32 cellular contexts compared by ENCODE assay signal in the genomic region with DNA sequence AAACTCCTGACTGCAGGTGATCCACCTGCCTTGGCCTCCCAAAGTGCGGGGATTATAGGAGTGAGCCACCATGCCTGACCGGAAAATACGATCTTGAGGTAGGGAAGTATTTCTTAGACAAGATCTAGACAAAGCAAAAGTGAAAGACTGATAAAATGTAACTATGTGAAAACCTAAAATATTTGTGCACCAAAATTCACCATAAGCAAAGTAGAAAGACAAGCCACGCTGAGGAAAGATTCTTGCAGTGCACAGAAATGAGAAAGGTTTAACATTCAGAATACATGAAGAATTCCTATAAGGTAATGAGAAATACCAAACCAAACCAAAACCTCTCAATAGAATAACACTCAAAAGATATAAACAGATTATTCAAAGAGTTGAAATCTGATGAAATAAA.
"Had no signal": no experiment of that assay in that cellular context is flagged by ENCODE, and none has a peak within 500 bp of the region (broad histone marks: within the 10 kb centered on the region; RNA-seq: fewer than 3 reads in every experiment).

No MANE protein-coding gene starts in this region.

- H3K9me3 Mint-ChIP-seq: activated B cell treated with CpG ODN at 0.5 μM for 24 hours; activated CD8-positive, alpha-beta T cell treated with anti-CD3 and anti-CD28 coated beads for 36 hours; activated naive CD4-positive, alpha-beta T cell treated with anti-CD3 and anti-CD28 coated beads, Interleukin-2, amount 50 U/mL, for 24 hours; activated naive CD8-positive, alpha-beta T cell treated with anti-CD3 and anti-CD28 coated beads for 36 hours; activated naive CD8-positive, alpha-beta T cell treated with anti-CD3 and anti-CD28 coated beads, Interleukin-2, amount 50 U/mL, for 24 hours; activated T-cell treated with anti-CD3 and anti-CD28 coated beads, Interleukin-2, amount 50 U/mL, for 4 hours; activated T-helper 17 cell treated with anti-CD3 and anti-CD28 coated beads, Interleukin-2, amount 50 U/mL, for 72 hours; brain; T-helper 2 cell treated with Interferon-gamma antibody and Interleukin-4, amounts not matched to agents 5 μg/mL and 100 μg/mL, for 36 hours had no signal

- H3K4me3 ChIP-seq: adrenal gland, ascending aorta, breast epithelium, cardiac muscle cell, colonic mucosa, esophagus squamous epithelium had no signal

- H3K27ac Mint-ChIP-seq: activated B cell treated with CpG ODN at 0.5 μM for 24 hours; activated CD8-positive, alpha-beta T cell treated with anti-CD3 and anti-CD28 coated beads for 36 hours; activated naive CD4-positive, alpha-beta T cell treated with anti-CD3 and anti-CD28 coated beads, Interleukin-2, amount 50 U/mL, for 24 hours; activated naive CD8-positive, alpha-beta T cell treated with anti-CD3 and anti-CD28 coated beads for 36 hours; activated naive CD8-positive, alpha-beta T cell treated with anti-CD3 and anti-CD28 coated beads, Interleukin-2, amount 50 U/mL, for 24 hours; activated T-helper 17 cell treated with anti-CD3 and anti-CD28 coated beads, Interleukin-2, amount 50 U/mL, for 72 hours; T-helper 17 cell; T-helper 2 cell treated with Interferon-gamma antibody and Interleukin-4, amounts not matched to agents 5 μg/mL and 100 μg/mL, for 36 hours had no signal

- H3K27ac ChIP-seq: adrenal gland, ascending aorta, cardiac muscle cell, colonic mucosa had no signal

- H3K36me3 ChIP-seq: breast epithelium, cardiac muscle cell, colonic mucosa had no signal

- H3K9me3 ChIP-seq: adrenal gland, ascending aorta, breast epithelium, colonic mucosa, esophagus squamous epithelium had no signal

- ATAC-seq: activated CD4-positive, CD25-positive, alpha-beta regulatory T cell treated with anti-CD3 and anti-CD28 coated beads, Interleukin-2, amount 50 U/mL, for 24 hours; activated CD8-positive, alpha-beta T cell treated with anti-CD3 and anti-CD28 coated beads for 36 hours; activated naive CD8-positive, alpha-beta T cell treated with anti-CD3 and anti-CD28 coated beads, Interleukin-2, amount 50 U/mL, for 24 hours; activated T-cell treated with anti-CD3 and anti-CD28 coated beads, Interleukin-2, amount 50 U/mL, for 4 hours; activated T-helper 17 cell treated with anti-CD3 and anti-CD28 coated beads, Interleukin-2, amount 50 U/mL, for 72 hours; SK-N-SH treated with all-trans-retinoic acid at 6 μM for 48 hours; T-helper 17 cell had no signal

- H3K36me3 Mint-ChIP-seq: activated naive CD4-positive, alpha-beta T cell treated with anti-CD3 and anti-CD28 coated beads, Interleukin-2, amount 50 U/mL, for 24 hours; activated naive CD8-positive, alpha-beta T cell treated with anti-CD3 and anti-CD28 coated beads for 36 hours had no signal

- H3K4me1 Mint-ChIP-seq: activated B cell treated with CpG ODN at 0.5 μM for 24 hours; activated naive CD4-positive, alpha-beta T cell treated with anti-CD3 and anti-CD28 coated beads, Interleukin-2, amount 50 U/mL, for 24 hours; activated naive CD8-positive, alpha-beta T cell treated with anti-CD3 and anti-CD28 coated beads for 36 hours; activated naive CD8-positive, alpha-beta T cell treated with anti-CD3 and anti-CD28 coated beads, Interleukin-2, amount 50 U/mL, for 24 hours; activated T-helper 17 cell treated with anti-CD3 and anti-CD28 coated beads, Interleukin-2, amount 50 U/mL, for 72 hours; T-helper 17 cell had no signal

- H3K27me3 Mint-ChIP-seq: activated B cell treated with CpG ODN at 0.5 μM for 24 hours; activated CD8-positive, alpha-beta T cell treated with anti-CD3 and anti-CD28 coated beads for 36 hours; activated naive CD8-positive, alpha-beta T cell treated with anti-CD3 and anti-CD28 coated beads for 36 hours; activated naive CD8-positive, alpha-beta T cell treated with anti-CD3 and anti-CD28 coated beads, Interleukin-2, amount 50 U/mL, for 24 hours; activated T-helper 17 cell treated with anti-CD3 and anti-CD28 coated beads, Interleukin-2, amount 50 U/mL, for 72 hours; brain had no signal

- H3K4me3 Mint-ChIP-seq: activated B cell treated with CpG ODN at 0.5 μM for 24 hours; activated CD8-positive, alpha-beta T cell treated with anti-CD3 and anti-CD28 coated beads for 36 hours; activated naive CD4-positive, alpha-beta T cell treated with anti-CD3 and anti-CD28 coated beads, Interleukin-2, amount 50 U/mL, for 24 hours; activated naive CD8-positive, alpha-beta T cell treated with anti-CD3 and anti-CD28 coated beads for 36 hours; activated naive CD8-positive, alpha-beta T cell treated with anti-CD3 and anti-CD28 coated beads, Interleukin-2, amount 50 U/mL, for 24 hours; activated T-cell treated with anti-CD3 and anti-CD28 coated beads, Interleukin-2, amount 50 U/mL, for 4 hours; activated T-helper 17 cell treated with anti-CD3 and anti-CD28 coated beads, Interleukin-2, amount 50 U/mL, for 72 hours; brain; T-helper 17 cell; T-helper 2 cell treated with Interferon-gamma antibody and Interleukin-4, amounts not matched to agents 5 μg/mL and 100 μg/mL, for 36 hours had no signal

- H3K27me3 ChIP-seq: adrenal gland, ascending aorta, breast epithelium, cardiac muscle cell, colonic mucosa, esophagus squamous epithelium had no signal

- DNase-seq: activated B cell treated with CpG ODN at 0.5 μM for 24 hours; activated CD4-positive, alpha-beta T cell treated with anti-CD3 and anti-CD28 coated beads for 48 hours; activated CD4-positive, alpha-beta T cell treated with anti-CD3 and anti-CD28 coated beads, Interleukin-2, amount 50 U/mL, for 1 hour; activated CD4-positive, alpha-beta T cell treated with anti-CD3 and anti-CD28 coated beads, Interleukin-2, amount 50 U/mL, for 48 hours; activated CD8-positive, alpha-beta memory T cell treated with anti-CD3 and anti-CD28 coated beads for 24 hours; activated CD8-positive, alpha-beta T cell treated with anti-CD3 and anti-CD28 coated beads for 36 hours; activated effector memory CD4-positive, alpha-beta T cell treated with Interleukin-2 at 50 U/mL for 16 hours; activated gamma-delta T cell treated with Interleukin-2 at 50 U/mL for 16 hours; activated naive CD4-positive, alpha-beta T cell treated with Interleukin-2 at 50 U/mL for 16 hours; activated naive CD8-positive, alpha-beta T cell treated with anti-CD3 and anti-CD28 coated beads for 36 hours; activated naive CD8-positive, alpha-beta T cell treated with anti-CD3 and anti-CD28 coated beads, Interleukin-2, amount 50 U/mL, for 24 hours; activated T-cell treated with anti-CD3 and anti-CD28 coated beads, Interleukin-2, amount 50 U/mL, for 4 hours; central memory CD4-positive, alpha-beta T cell; cerebellar nuclear complex; colonic mucosa; effector CD8-positive, alpha-beta T cell; erythroblast; esophagus squamous epithelium; foreskin melanocyte; T-helper 1 cell; T-helper 17 cell; T1000 had no signal

- H3K4me1 ChIP-seq: breast epithelium, colonic mucosa had no signal
